Comparison of ENCODE assay signal across 31 cellular contexts in genomic region chr4:107247738-107248137, GRCh38.
A peak's percentile ranks its signal among the peaks of the same experiment; 100 is the strongest.
DNase-seq lines count a peak whose midpoint lies in the region; ATAC-seq, FAIRE-seq and TF ChIP-seq lines count a peak whose summit lies in the region.
"Had no signal": no experiment of that assay in that cellular context is flagged by ENCODE, and none has a peak within 500 bp of the region (broad histone marks: within the 10 kb centered on the region; RNA-seq: fewer than 3 reads in every experiment).

No MANE protein-coding gene starts in this region.

- H3K4me2 ChIP-seq in smooth muscle cell = no peak overlapping the region

- FAIRE-seq in urothelium cell line (lab: Jason Lieb, UNC) = no peak
- FAIRE-seq: H1, islet of Langerhans, RCC 7860 had no signal

- H3K36me3 ChIP-seq in smooth muscle cell (ENCODE audit: low read depth) = no peaks in the 10 kb centered on the region
- H3K36me3 ChIP-seq: brain microvascular endothelial cell, lower lobe of right lung, SJCRH30, suprapubic skin, vagina had no signal

- H3K27ac ChIP-seq in smooth muscle cell (ENCODE audit: low read depth) = peak overlapping the region; percentile 40
- H3K27ac ChIP-seq: brain microvascular endothelial cell, epithelial cell of prostate, lower lobe of right lung, SJCRH30, suprapubic skin, vagina had no signal

- H2AFZ ChIP-seq in smooth muscle cell (ENCODE audit: low read depth) = no peak overlapping the region

- H3F3A ChIP-seq in smooth muscle cell (ENCODE audit: low read depth) = peaks cover under 1% of the 10 kb centered on the region

- TF ChIP-seq CTCF in smooth muscle cell (IDR thresholded peaks at IDR 0.05; ENCODE audit: borderline replicate concordance, insufficient read depth, poor library complexity, severe bottlenecking) = no peak

- H4K20me1 ChIP-seq in smooth muscle cell (ENCODE audit: low read depth) = no peaks in the 10 kb centered on the region

- H3K27me3 ChIP-seq in smooth muscle cell (ENCODE audit: low read depth) = no peaks in the 10 kb centered on the region
- H3K27me3 ChIP-seq: brain microvascular endothelial cell, SJCRH30, suprapubic skin, vagina had no signal

- peak; percentile 12 for DNase-seq in GM03348 (ENCODE audit: low spot score)
- peak; percentile 88 for DNase-seq in amniotic epithelial cell (ENCODE audit: low read depth)
- peak; percentile 6 for DNase-seq in left kidney (ENCODE audit: low read depth, low spot score)
- no peak for DNase-seq in smooth muscle cell (lab: John Stamatoyannopoulos, UW; ENCODE audit: unreplicated experiment)
- no peak for DNase-seq in COR-L47 (lab: John Stamatoyannopoulos, UW)
- no peak for DNase-seq in urothelium cell line (ENCODE audit: low spot score)
- DNase-seq: activated CD4-positive, CD25-positive, alpha-beta regulatory T cell treated with anti-CD3 and anti-CD28 coated beads, Interleukin-2, amount 50 U/mL, for 72 hours; activated CD8-positive, alpha-beta T cell treated with anti-CD3 and anti-CD28 coated beads, Interleukin-2, amount 10 ng/mL, durations not matched to agents 7 days and 5 days; activated effector memory CD4-positive, alpha-beta T cell treated with Interleukin-2 at 50 U/mL for 16 hours; activated naive CD8-positive, alpha-beta T cell treated with anti-CD3 and anti-CD28 coated beads, Interleukin-2, amount 10 ng/mL, durations not matched to agents 7 days and 5 days; activated T-cell treated with anti-CD3 and anti-CD28 coated beads for 4 hours; brain microvascular endothelial cell; CD4-positive, alpha-beta T cell; DMS 273 treated with DMSO at 0.1 percent for 48 hours; effector CD4-positive, alpha-beta T cell; GDM1; lower lobe of right lung; MV-4-11; NCI-H146; NCI-H2171; NCI-H524 treated with DMSO at 0.1 percent for 48 hours; SJCRH30 had no signal

- no peak for ATAC-seq in GM18868 (IDR thresholded peaks at IDR 0.05; ENCODE audit: unreplicated experiment)
- ATAC-seq in HG02885 (IDR thresholded peaks at IDR 0.05; ENCODE audit: poor library complexity, unreplicated experiment) = no peak
- ATAC-seq: activated CD8-positive, alpha-beta T cell treated with anti-CD3 and anti-CD28 coated beads, Interleukin-2, amount 10 ng/mL, durations not matched to agents 7 days and 5 days; lower lobe of right lung; stimulated activated effector memory CD8-positive, alpha-beta T cell treated with anti-CD3 and anti-CD28 coated beads, Interleukin-12 subunit alpha, Interleukin-12 subunit beta, amount 100 ng/mL, for 72 hours had no signal

- no peaks in the 10 kb centered on the region for H3K9me3 ChIP-seq in smooth muscle cell (replicated peaks; ENCODE audit: low read depth)
- H3K9me3 ChIP-seq: lower lobe of right lung, SJCRH30, suprapubic skin, vagina had no signal

- 44% methylated on average over 1 of the region's 1 CpG for WGBS in smooth muscle cell (ENCODE audit: low lambda C conversion rate)

- peaks cover 10% of the 10 kb centered on the region for H3K4me1 ChIP-seq in smooth muscle cell (ENCODE audit: low read depth)
- H3K4me1 ChIP-seq: lower lobe of right lung, suprapubic skin, vagina had no signal

- no peak overlapping the region for H3K9ac ChIP-seq in smooth muscle cell (ENCODE audit: low read depth)

- H3K4me3 ChIP-seq in smooth muscle cell = no peak overlapping the region
- H3K4me3 ChIP-seq: lower lobe of right lung, SJCRH30, suprapubic skin, vagina had no signal

- peaks cover 2% of the 10 kb centered on the region for H3K79me2 ChIP-seq in smooth muscle cell (ENCODE audit: low read depth)

Comparison
In these comparisons a context has a peak if more than half of its experiments do, and no peak if none do; other contexts are left out.
1. DNase-seq: peak in GM03348 (single experiment), amniotic epithelial cell (single experiment) and left kidney (single experiment); none in smooth muscle cell (single experiment), COR-L47 (single experiment) and urothelium cell line (single experiment).